Comparison of ENCODE assay signal across 1 cellular context in genomic region chr3:65712156-65712555, GRCh38.
TF ChIP-seq lines count a peak whose summit lies in the region.

No MANE protein-coding gene starts in this region.

TF ChIP-seq in GM23338, 12 proteins besides CTCF, POLR2A, EP300 and RAD21 (continued from another document):
- TF ChIP-seq STAT1 (IDR thresholded peaks at IDR 0.05; ENCODE audit: unreplicated experiment) (no peak), ZNF331 (CRISPR knock-in tag; IDR thresholded peaks at IDR 0.05; ENCODE audit: low read depth) (no peak), REST (IDR thresholded peaks at IDR 0.05; ENCODE audit: unreplicated experiment) (no peak), ZNF114 (CRISPR knock-in tag; IDR thresholded peaks at IDR 0.05) (no peak), EZH2 (IDR thresholded peaks at IDR 0.05; ENCODE audit: low read depth, unreplicated experiment) (no peak), POLR2AphosphoS5 (IDR thresholded peaks at IDR 0.05; ENCODE audit: low read depth) (no peak)
- TF ChIP-seq, protein P1, sequence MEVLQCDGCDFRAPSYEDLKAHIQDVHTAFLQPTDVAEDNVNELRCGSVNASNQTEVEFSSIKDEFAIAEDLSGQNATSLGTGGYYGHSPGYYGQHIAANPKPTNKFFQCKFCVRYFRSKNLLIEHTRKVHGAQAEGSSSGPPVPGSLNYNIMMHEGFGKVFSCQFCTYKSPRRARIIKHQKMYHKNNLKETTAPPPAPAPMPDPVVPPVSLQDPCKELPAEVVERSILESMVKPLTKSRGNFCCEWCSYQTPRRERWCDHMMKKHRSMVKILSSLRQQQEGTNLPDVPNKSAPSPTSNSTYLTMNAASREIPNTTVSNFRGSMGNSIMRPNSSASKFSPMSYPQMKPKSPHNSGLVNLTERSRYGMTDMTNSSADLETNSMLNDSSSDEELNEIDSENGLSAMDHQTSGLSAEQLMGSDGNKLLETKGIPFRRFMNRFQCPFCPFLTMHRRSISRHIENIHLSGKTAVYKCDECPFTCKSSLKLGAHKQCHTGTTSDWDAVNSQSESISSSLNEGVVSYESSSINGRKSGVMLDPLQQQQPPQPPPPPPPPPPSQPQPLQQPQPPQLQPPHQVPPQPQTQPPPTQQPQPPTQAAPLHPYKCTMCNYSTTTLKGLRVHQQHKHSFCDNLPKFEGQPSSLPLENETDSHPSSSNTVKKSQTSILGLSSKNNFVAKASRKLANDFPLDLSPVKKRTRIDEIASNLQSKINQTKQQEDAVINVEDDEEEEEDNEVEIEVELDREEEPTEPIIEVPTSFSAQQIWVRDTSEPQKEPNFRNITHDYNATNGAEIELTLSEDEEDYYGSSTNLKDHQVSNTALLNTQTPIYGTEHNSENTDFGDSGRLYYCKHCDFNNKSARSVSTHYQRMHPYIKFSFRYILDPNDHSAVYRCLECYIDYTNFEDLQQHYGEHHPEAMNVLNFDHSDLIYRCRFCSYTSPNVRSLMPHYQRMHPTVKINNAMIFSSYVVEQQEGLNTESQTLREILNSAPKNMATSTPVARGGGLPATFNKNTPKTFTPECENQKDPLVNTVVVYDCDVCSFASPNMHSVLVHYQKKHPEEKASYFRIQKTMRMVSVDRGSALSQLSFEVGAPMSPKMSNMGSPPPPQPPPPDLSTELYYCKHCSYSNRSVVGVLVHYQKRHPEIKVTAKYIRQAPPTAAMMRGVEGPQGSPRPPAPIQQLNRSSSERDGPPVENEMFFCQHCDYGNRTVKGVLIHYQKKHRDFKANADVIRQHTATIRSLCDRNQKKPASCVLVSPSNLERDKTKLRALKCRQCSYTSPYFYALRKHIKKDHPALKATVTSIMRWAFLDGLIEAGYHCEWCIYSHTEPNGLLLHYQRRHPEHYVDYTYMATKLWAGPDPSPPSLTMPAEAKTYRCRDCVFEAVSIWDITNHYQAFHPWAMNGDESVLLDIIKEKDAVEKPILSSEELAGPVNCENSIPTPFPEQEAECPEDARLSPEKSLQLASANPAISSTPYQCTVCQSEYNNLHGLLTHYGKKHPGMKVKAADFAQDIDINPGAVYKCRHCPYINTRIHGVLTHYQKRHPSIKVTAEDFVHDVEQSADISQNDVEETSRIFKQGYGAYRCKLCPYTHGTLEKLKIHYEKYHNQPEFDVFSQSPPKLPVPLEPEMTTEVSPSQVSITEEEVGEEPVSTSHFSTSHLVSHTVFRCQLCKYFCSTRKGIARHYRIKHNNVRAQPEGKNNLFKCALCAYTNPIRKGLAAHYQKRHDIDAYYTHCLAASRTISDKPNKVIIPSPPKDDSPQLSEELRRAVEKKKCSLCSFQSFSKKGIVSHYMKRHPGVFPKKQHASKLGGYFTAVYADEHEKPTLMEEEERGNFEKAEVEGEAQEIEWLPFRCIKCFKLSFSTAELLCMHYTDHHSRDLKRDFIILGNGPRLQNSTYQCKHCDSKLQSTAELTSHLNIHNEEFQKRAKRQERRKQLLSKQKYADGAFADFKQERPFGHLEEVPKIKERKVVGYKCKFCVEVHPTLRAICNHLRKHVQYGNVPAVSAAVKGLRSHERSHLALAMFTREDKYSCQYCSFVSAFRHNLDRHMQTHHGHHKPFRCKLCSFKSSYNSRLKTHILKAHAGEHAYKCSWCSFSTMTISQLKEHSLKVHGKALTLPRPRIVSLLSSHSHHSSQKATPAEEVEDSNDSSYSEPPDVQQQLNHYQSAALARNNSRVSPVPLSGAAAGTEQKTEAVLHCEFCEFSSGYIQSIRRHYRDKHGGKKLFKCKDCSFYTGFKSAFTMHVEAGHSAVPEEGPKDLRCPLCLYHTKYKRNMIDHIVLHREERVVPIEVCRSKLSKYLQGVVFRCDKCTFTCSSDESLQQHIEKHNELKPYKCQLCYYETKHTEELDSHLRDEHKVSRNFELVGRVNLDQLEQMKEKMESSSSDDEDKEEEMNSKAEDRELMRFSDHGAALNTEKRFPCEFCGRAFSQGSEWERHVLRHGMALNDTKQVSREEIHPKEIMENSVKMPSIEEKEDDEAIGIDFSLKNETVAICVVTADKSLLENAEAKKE (CRISPR knock-in tag; IDR thresholded peaks at IDR 0.05): no peak
